22 cellular contexts compared by ENCODE assay signal in genomic region chr4:59223292-59223941, GRCh38.
"Had no signal": no experiment of that assay in that cellular context is flagged by ENCODE, and none has a peak within 500 bp of the region (broad histone marks: within the 10 kb centered on the region; RNA-seq: fewer than 3 reads in every experiment).

No MANE protein-coding gene starts in this region.

- DNase-seq: activated CD4-positive, alpha-beta T cell treated with anti-CD3 and anti-CD28 coated beads for 4 hours; activated CD4-positive, alpha-beta T cell treated with anti-CD3 and anti-CD28 coated beads, Interleukin-2, amount 50 U/mL, for 48 hours; activated CD4-positive, CD25-positive, alpha-beta regulatory T cell; activated naive CD4-positive, alpha-beta T cell treated with anti-CD3 and anti-CD28 coated beads for 36 hours; activated naive CD8-positive, alpha-beta T cell treated with anti-CD3 and anti-CD28 coated beads, Interleukin-2, amount 10 ng/mL, durations not matched to agents 7 days and 5 days; activated T-cell treated with anti-CD3 and anti-CD28 coated beads, Interleukin-2, amount 50 U/mL, for 48 hours; amniotic stem cell; effector memory CD4-positive, alpha-beta T cell; foreskin keratinocyte; immature natural killer cell; lower lobe of right lung; mesendoderm; mucosa of descending colon; naive B cell; nucleus accumbens; stimulated activated CD4-positive, alpha-beta T cell treated with anti-CD3 and anti-CD28 coated beads, Interleukin-2, amount 100 ng/mL, for 48 hours; stimulated activated naive CD4-positive, alpha-beta T cell treated with Interleukin-2 at 50 U/mL for 16 hours; upper lobe of left lung had no signal

- FAIRE-seq: colon had no signal

- H3K4me3 ChIP-seq: breast epithelium, lower lobe of right lung, mucosa of descending colon, thoracic aorta, upper lobe of left lung had no signal

- H3K36me3 ChIP-seq: breast epithelium, lower lobe of right lung, thoracic aorta, upper lobe of left lung had no signal

- H3K9me3 ChIP-seq: breast epithelium, lower lobe of right lung, mucosa of descending colon, thoracic aorta, upper lobe of left lung had no signal

- H3K4me1 ChIP-seq: breast epithelium, foreskin keratinocyte, lower lobe of right lung, upper lobe of left lung had no signal

- H3K27ac ChIP-seq: breast epithelium, foreskin keratinocyte, lower lobe of right lung, thoracic aorta, upper lobe of left lung had no signal

- H3K27me3 ChIP-seq: breast epithelium, foreskin keratinocyte, upper lobe of left lung had no signal

- ATAC-seq: foreskin keratinocyte, left lobe of liver, lower lobe of right lung, mucosa of descending colon had no signal
